11 cellular contexts compared by ENCODE assay signal in the genomic region with DNA sequence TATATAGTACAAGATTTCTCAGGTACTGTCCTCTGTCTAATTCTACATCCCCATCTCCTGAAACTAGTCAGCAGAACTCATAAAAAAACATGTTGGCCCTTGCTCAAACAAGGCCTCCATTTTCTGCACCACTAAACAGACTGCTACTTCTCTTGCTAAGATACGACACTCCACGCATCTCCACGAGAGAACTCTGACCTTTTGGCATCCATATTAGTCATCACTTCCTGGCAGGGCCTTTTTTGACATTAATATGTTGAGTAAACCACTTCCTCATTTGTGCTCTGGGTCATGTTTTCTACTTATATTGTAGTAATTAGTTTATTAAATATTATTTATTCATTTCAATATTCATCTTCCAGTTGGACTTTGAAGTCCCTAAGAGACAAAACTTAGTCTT.
DNase-seq lines count a peak whose midpoint lies in the region; ATAC-seq and TF ChIP-seq lines count a peak whose summit lies in the region.
"Had no signal": no experiment of that assay in that cellular context is flagged by ENCODE, and none has a peak within 500 bp of the region (broad histone marks: within the 10 kb centered on the region; RNA-seq: fewer than 3 reads in every experiment).

No MANE protein-coding gene starts in this region.

- TF ChIP-seq CTCF in DND-41 (IDR thresholded peaks at IDR 0.05; ENCODE audit: borderline replicate concordance, extremely low read depth, low read length, poor library complexity, severe bottlenecking) (no peak), GM20000 (IDR thresholded peaks at IDR 0.05; ENCODE audit: extremely low read depth, missing control alignments) (no peak), IMR-90 (conservative IDR thresholded peaks at IDR 0.05; ENCODE audit: low read depth, low read length) (no peak), choroid plexus epithelial cell (conservative IDR thresholded peaks at IDR 0.05; ENCODE audit: low read depth, low read length) (no peak)

- TF ChIP-seq POLR2A in IMR-90 (IDR thresholded peaks at IDR 0.05; ENCODE audit: low read depth, low read length) = no peak

- CTCF ChIA-PET in IMR-90 (lab: Yijun Ruan, JAX) = no interaction called here

- WGBS in IMR-90 (ENCODE audit: extremely low coverage in 2 of 2, insufficient read length in 1 of 2), 2 experiments = no CpG with 5 or more reads among the region's 3 CpGs
- 51 to 66% methylated on average over 3 of the region's 3 CpGs for WGBS in aorta, 2 donors

- H3K4me3 ChIP-seq in DND-41 (ENCODE audit: low read depth in 1 of 2, low read length in 2 of 2) (no peak overlapping the region), IMR-90 (ENCODE audit: insufficient read depth, low read depth, low read length) (no peak overlapping the region), choroid plexus epithelial cell (ENCODE audit: low read depth, low read length) (no peak overlapping the region), aorta (ENCODE audit: low read length in 2 of 2) (no peak overlapping the region)

- DNase-seq in DND-41 (no peak), GM20000 (ENCODE audit: low spot score) (peak; percentile 1), IMR-90 (peak; percentile 24), choroid plexus epithelial cell (ENCODE audit: low read depth) (peak; percentile 50), aorta (no peak)
- DNase-seq in natural killer cell treated with Interleukin-12 subunit alpha and Interleukin-12 subunit beta and Interleukin-15 and Interleukin-18, amount 100 ng/mL, for 72 hours (ENCODE audit: low spot score) = no peak
- DNase-seq in stimulated activated CD4-positive, alpha-beta T cell treated with anti-CD3 and anti-CD28 coated beads, Interleukin-15, amount 100 ng/mL, for 24 hours = no peak
- DNase-seq: foreskin keratinocyte, NCI-H2227 treated with DMSO at 0.1 percent for 48 hours had no signal

- no peaks in the 10 kb centered on the region for H3K9me3 ChIP-seq in DND-41 (ENCODE audit: insufficient read depth, low read length, severe bottlenecking)
- no peaks in the 10 kb centered on the region for H3K9me3 ChIP-seq in IMR-90 (ENCODE audit: control insufficient read depth, insufficient read depth, low read length)
- no peaks in the 10 kb centered on the region for H3K9me3 ChIP-seq in aorta (ENCODE audit: control insufficient read depth, low read length)

- H3K27me3 ChIP-seq in DND-41 (ENCODE audit: insufficient read depth, low read length, poor library complexity) = no peaks in the 10 kb centered on the region
- no peaks in the 10 kb centered on the region for H3K27me3 ChIP-seq in IMR-90 (ENCODE audit: control insufficient read depth, insufficient read depth, low read length)
- H3K27me3 ChIP-seq in aorta (ENCODE audit: control insufficient read depth in 1 of 2, insufficient read depth in 2 of 2, low read length in 1 of 2) = no peaks in the 10 kb centered on the region
- H3K27me3 ChIP-seq: foreskin keratinocyte had no signal

- in situ Hi-C loops in IMR-90 (cut with MboI; ENCODE audit: low sequenced_read_pairs) = no loop called here

- no peaks in the 10 kb centered on the region for H3K36me3 ChIP-seq in DND-41 (ENCODE audit: insufficient read depth, low read length)
- H3K36me3 ChIP-seq in IMR-90 (ENCODE audit: control insufficient read depth, insufficient read depth, low read length) = no peaks in the 10 kb centered on the region
- no peaks in the 10 kb centered on the region for H3K36me3 ChIP-seq in aorta (ENCODE audit: control insufficient read depth in 1 of 2, insufficient read depth in 2 of 2, low read length in 1 of 2)

- no peak overlapping the region for H3K27ac Mint-ChIP-seq in natural killer cell treated with Interleukin-12 subunit alpha and Interleukin-12 subunit beta and Interleukin-15 and Interleukin-18, amount 100 ng/mL, for 72 hours
- H3K27ac Mint-ChIP-seq: IgD-negative memory B cell had no signal

- H2AK5ac ChIP-seq in IMR-90 (ENCODE audit: low read depth, low read length) = no peak overlapping the region

- H3K4me1 Mint-ChIP-seq in natural killer cell treated with Interleukin-12 subunit alpha and Interleukin-12 subunit beta and Interleukin-15 and Interleukin-18, amount 100 ng/mL, for 72 hours (ENCODE audit: low read depth in 2 of 2) = no peaks in the 10 kb centered on the region

- no TSS peak for BruUV-seq in IMR-90 (replicated peaks; lab: Mats Ljungman, UMichigan)

- H3K14ac ChIP-seq in IMR-90 (replicated peaks; ENCODE audit: low read depth, low read length) = no peak overlapping the region

- H3K4me3 Mint-ChIP-seq in natural killer cell treated with Interleukin-12 subunit alpha and Interleukin-12 subunit beta and Interleukin-15 and Interleukin-18, amount 100 ng/mL, for 72 hours = no peak overlapping the region

- no peak overlapping the region for H3K27ac ChIP-seq in DND-41 (ENCODE audit: low read length)
- no peak overlapping the region for H3K27ac ChIP-seq in IMR-90 (ENCODE audit: insufficient read depth, low read length)
- H3K27ac ChIP-seq in aorta (ENCODE audit: low read depth in 1 of 2, low read length in 2 of 2) = no peak overlapping the region
- H3K27ac ChIP-seq: foreskin keratinocyte had no signal

- H3K23ac ChIP-seq in IMR-90 (ENCODE audit: low read depth, low read length) = no peak overlapping the region

- no peaks in the 10 kb centered on the region for H3K27me3 Mint-ChIP-seq in natural killer cell treated with Interleukin-12 subunit alpha and Interleukin-12 subunit beta and Interleukin-15 and Interleukin-18, amount 100 ng/mL, for 72 hours
- H3K27me3 Mint-ChIP-seq: IgD-negative memory B cell had no signal

- H3K36me3 Mint-ChIP-seq in natural killer cell treated with Interleukin-12 subunit alpha and Interleukin-12 subunit beta and Interleukin-15 and Interleukin-18, amount 100 ng/mL, for 72 hours = no peaks in the 10 kb centered on the region
- H3K36me3 Mint-ChIP-seq: IgD-negative memory B cell had no signal

- H2BK20ac ChIP-seq in IMR-90 (ENCODE audit: low read depth, low read length) = no peak overlapping the region

- no peak overlapping the region for H2BK15ac ChIP-seq in IMR-90 (ENCODE audit: low read depth, low read length)

- H3K79me1 ChIP-seq in IMR-90 (ENCODE audit: low read depth in 1 of 2, low read length in 2 of 2) = no peaks in the 10 kb centered on the region

- no peak overlapping the region for H3K18ac ChIP-seq in IMR-90 (ENCODE audit: low read depth, low read length)

- H3K4me2 ChIP-seq in DND-41 (ENCODE audit: insufficient read depth, low read length) (no peak overlapping the region), IMR-90 (ENCODE audit: low read depth, low read length) (no peak overlapping the region)

- dilution Hi-C loops in IMR-90 (cut with HindIII; ENCODE audit: low sequenced_read_pairs, unreplicated experiment) = no loop called here

- no peaks in the 10 kb centered on the region for H4K20me1 ChIP-seq in DND-41 (ENCODE audit: insufficient read depth, low read length)
- no peaks in the 10 kb centered on the region for H4K20me1 ChIP-seq in IMR-90 (ENCODE audit: insufficient read depth, low read length)

- H2AK9ac ChIP-seq in IMR-90 (replicated peaks; ENCODE audit: low read depth, low read length, poor library complexity) = no peak overlapping the region

- no peak overlapping the region for H4K8ac ChIP-seq in IMR-90 (ENCODE audit: low read depth in 2 of 2, low read length in 2 of 2)

- no peaks in the 10 kb centered on the region for H3K9me1 ChIP-seq in IMR-90 (ENCODE audit: insufficient read depth, low read length)

- no peak overlapping the region for H4K91ac ChIP-seq in IMR-90 (ENCODE audit: insufficient read depth, low read depth, low read length)

- intact Hi-C loops in IMR-90 (cut with micrococcal nuclease) (loop anchor here (5.0 kb wide), 1 partner anchor 672 kb away; a partner anchor contains a TSS), aorta (cut with DNase I) (no loop called here)

- POLR2A ChIA-PET in IMR-90 (lab: Charles Lee; ENCODE audit: unreplicated experiment) = no interaction called here

- H3K4ac ChIP-seq in IMR-90 (ENCODE audit: low read depth, low read length) = no peak overlapping the region

- H3K4me1 ChIP-seq in DND-41 (ENCODE audit: insufficient read depth, low read length) = no peaks in the 10 kb centered on the region
- no peaks in the 10 kb centered on the region for H3K4me1 ChIP-seq in IMR-90 (ENCODE audit: control insufficient read depth, insufficient read depth, low read length)
- H3K4me1 ChIP-seq in aorta (ENCODE audit: control insufficient read depth in 1 of 2, insufficient read depth in 2 of 2, low read length in 2 of 2) = no peaks in the 10 kb centered on the region
- H3K4me1 ChIP-seq: foreskin keratinocyte had no signal

- H3K9me3 Mint-ChIP-seq in natural killer cell treated with Interleukin-12 subunit alpha and Interleukin-12 subunit beta and Interleukin-15 and Interleukin-18, amount 100 ng/mL, for 72 hours = peaks cover 4% of the 10 kb centered on the region
- H3K9me3 Mint-ChIP-seq: IgD-negative memory B cell had no signal

- H3K79me2 ChIP-seq in DND-41 (ENCODE audit: insufficient read depth, low read length) = no peaks in the 10 kb centered on the region

- H3K9ac ChIP-seq in DND-41 (ENCODE audit: low read depth, low read length) = no peak overlapping the region
- H3K9ac ChIP-seq in IMR-90 (ENCODE audit: low read depth, low read length) = no peak overlapping the region

- no peak overlapping the region for H3K56ac ChIP-seq in IMR-90 (ENCODE audit: extremely low read depth, insufficient read depth, low read length)

- no peak overlapping the region for H2BK5ac ChIP-seq in IMR-90 (ENCODE audit: low read depth, low read length, poor library complexity, severe bottlenecking)

- H2AFZ ChIP-seq in DND-41 (ENCODE audit: low read depth, low read length) (peak overlapping the region; percentile 45; the same call in 1 of the 2 replicates), IMR-90 (replicated peaks; ENCODE audit: low read length, poor library complexity) (no peak overlapping the region)

- no peak overlapping the region for H4K5ac ChIP-seq in IMR-90 (ENCODE audit: low read depth, low read length)

- no peak for TF ChIP-seq RAD21 in IMR-90 (IDR thresholded peaks at IDR 0.05; ENCODE audit: low read length)

- no peak overlapping the region for H2BK120ac ChIP-seq in IMR-90 (ENCODE audit: low read depth, low read length)

- ATAC-seq in DND-41 (ENCODE audit: insufficient read depth, low read depth) = no peak
- no peak for ATAC-seq in IMR-90 (ENCODE audit: low read depth)
- no peak for ATAC-seq in natural killer cell treated with Interleukin-12 subunit alpha and Interleukin-12 subunit beta and Interleukin-15 and Interleukin-18, amount 100 ng/mL, for 72 hours
- ATAC-seq in aorta (ENCODE audit: low FRiP score) = no peak
- no peak for ATAC-seq in GM21390 (IDR thresholded peaks at IDR 0.05; ENCODE audit: unreplicated experiment)
- ATAC-seq: foreskin keratinocyte had no signal

TF ChIP-seq in IMR-90, 13 proteins besides CTCF, POLR2A, EP300 and RAD21 (continues in another document):
- TF ChIP-seq CEBPB (IDR thresholded peaks at IDR 0.05; ENCODE audit: low read depth, low read length) (no peak), RCOR1 (IDR thresholded peaks at IDR 0.05; ENCODE audit: insufficient replicate concordance, low read length) (no peak)

Comparison
In these comparisons a context has a peak if more than half of its experiments do, and no peak if none do; other contexts are left out.
1. DNase-seq: peak in GM20000 (single experiment), IMR-90 (single experiment) and choroid plexus epithelial cell (single experiment); none in DND-41 (single experiment), natural killer cell treated with Interleukin-12 subunit alpha and Interleukin-12 subunit beta and Interleukin-15 and Interleukin-18, amount 100 ng/mL, for 72 hours (single experiment), aorta (0 of 2) and stimulated activated CD4-positive, alpha-beta T cell treated with anti-CD3 and anti-CD28 coated beads, Interleukin-15, amount 100 ng/mL, for 24 hours (single experiment).